In genomic region chr9:32572900-32573523, GRCh38 we compare ENCODE assay signal across 8 cellular contexts. TPM values are rescaled to one million over a fixed set of nuclear protein-coding genes. Genes with fewer than 3 reads are reported as not detected.
DNase-seq lines count a peak whose midpoint lies in the region; FAIRE-seq and TF ChIP-seq lines count a peak whose summit lies in the region.

NDUFB6 (minus strand) TSS chr9:32573159; CDS start chr9:32573060, 99 bp downstream.

- FAIRE-seq in frontal cortex (lab: Jason Lieb, UNC) = no peak

- CTCF ChIA-PET in activated naive CD4-positive, alpha-beta T cell treated with anti-CD3 and anti-CD28 coated beads for 36 hours (lab: Charles Lee) = interaction anchor here (0.6 to 4.0 kb wide), 10 partner anchors 9 to 194 kb away, joined by 3 to 90 read pairs (median 10); partner anchors contain the start of genes ACO1, RIGI, SMIM27 and TOPORS

- TF ChIP-seq CTCF in HFF-Myc (IDR thresholded peaks at IDR 0.05; ENCODE audit: low read depth, low read length, missing control alignments) = no peak

- intact Hi-C loops in activated naive CD4-positive, alpha-beta T cell treated with anti-CD3 and anti-CD28 coated beads for 36 hours (cut with micrococcal nuclease) = loop anchor here (1.0 to 2.0 kb wide), 10 partner anchors 21 to 691 kb away; partner anchors contain the start of genes ACO1, APTX, BAG1 and DNAJA1

- peak within 1 kb of the TSS; percentile 92 for H3K27ac Mint-ChIP-seq in activated naive CD4-positive, alpha-beta T cell treated with anti-CD3 and anti-CD28 coated beads for 36 hours

- peaks cover 16% of the 10 kb centered on the region for H3K4me1 Mint-ChIP-seq in activated naive CD4-positive, alpha-beta T cell treated with anti-CD3 and anti-CD28 coated beads for 36 hours (ENCODE audit: low read depth)

- no peaks in the 10 kb centered on the region for H3K9me3 Mint-ChIP-seq in activated naive CD4-positive, alpha-beta T cell treated with anti-CD3 and anti-CD28 coated beads for 36 hours

- H3K4me3 ChIP-seq in HFF-Myc (replicated peaks; ENCODE audit: low read depth, low read length) = peak within 1 kb of the TSS; percentile 87

- H3K27me3 Mint-ChIP-seq in activated naive CD4-positive, alpha-beta T cell treated with anti-CD3 and anti-CD28 coated beads for 36 hours (ENCODE audit: low read depth) = peaks cover 2% of the 10 kb centered on the region

- peak within 1 kb of the TSS; percentile 88 for H3K4me3 Mint-ChIP-seq in activated naive CD4-positive, alpha-beta T cell treated with anti-CD3 and anti-CD28 coated beads for 36 hours

- peak; percentile 90 for DNase-seq in GF-D8 (lab: John Stamatoyannopoulos, UW)
- peak; percentile 80 for DNase-seq in HFF-Myc (ENCODE audit: extremely low read depth, low read depth)
- DNase-seq in NAMALWA (ENCODE audit: low spot score) = peak; percentile 98
- DNase-seq in SK-N-DZ (ENCODE audit: low spot score) = peak; percentile 91
- peak; percentile 98 for DNase-seq in activated naive CD4-positive, alpha-beta T cell treated with anti-CD3 and anti-CD28 coated beads for 36 hours
- DNase-seq in frontal cortex (ENCODE audit: low spot score in 2 of 2) = peak; percentile 77 to 84
- peak; percentile 73 for DNase-seq in non-pigmented ciliary epithelial cell (ENCODE audit: low read depth)
- DNase-seq in superior temporal gyrus (ENCODE audit: extremely low spot score) = peak; percentile 96

- H3K36me3 Mint-ChIP-seq in activated naive CD4-positive, alpha-beta T cell treated with anti-CD3 and anti-CD28 coated beads for 36 hours (ENCODE audit: low read depth) = peaks cover 12% of the 10 kb centered on the region

RNA-seq across cellular contexts. Expression of gene NDUFB6, which starts in this region (rescaled TPM):
- 99.8 and 109 TPM in 2 replicates for polyA plus RNA-seq in SK-N-DZ (2014; cell fraction: cytosol; rRNA removed)
- 44.1 and 114 TPM in 2 replicates for polyA plus RNA-seq in SK-N-DZ (2014; cell fraction: nucleus; rRNA removed)
- 10 to 100 TPM; 73.9 to 75.7 TPM for total RNA-seq in activated naive CD4-positive, alpha-beta T cell treated with anti-CD3 and anti-CD28 coated beads for 36 hours
- 44.8 TPM for total RNA-seq in frontal cortex

Comparison
In these comparisons a context has a peak if more than half of its experiments do, and no peak if none do; other contexts are left out.
1. Peak in every context shown above with its lines: DNase-seq and H3K4me3 ChIP-seq.